In the genomic region with DNA sequence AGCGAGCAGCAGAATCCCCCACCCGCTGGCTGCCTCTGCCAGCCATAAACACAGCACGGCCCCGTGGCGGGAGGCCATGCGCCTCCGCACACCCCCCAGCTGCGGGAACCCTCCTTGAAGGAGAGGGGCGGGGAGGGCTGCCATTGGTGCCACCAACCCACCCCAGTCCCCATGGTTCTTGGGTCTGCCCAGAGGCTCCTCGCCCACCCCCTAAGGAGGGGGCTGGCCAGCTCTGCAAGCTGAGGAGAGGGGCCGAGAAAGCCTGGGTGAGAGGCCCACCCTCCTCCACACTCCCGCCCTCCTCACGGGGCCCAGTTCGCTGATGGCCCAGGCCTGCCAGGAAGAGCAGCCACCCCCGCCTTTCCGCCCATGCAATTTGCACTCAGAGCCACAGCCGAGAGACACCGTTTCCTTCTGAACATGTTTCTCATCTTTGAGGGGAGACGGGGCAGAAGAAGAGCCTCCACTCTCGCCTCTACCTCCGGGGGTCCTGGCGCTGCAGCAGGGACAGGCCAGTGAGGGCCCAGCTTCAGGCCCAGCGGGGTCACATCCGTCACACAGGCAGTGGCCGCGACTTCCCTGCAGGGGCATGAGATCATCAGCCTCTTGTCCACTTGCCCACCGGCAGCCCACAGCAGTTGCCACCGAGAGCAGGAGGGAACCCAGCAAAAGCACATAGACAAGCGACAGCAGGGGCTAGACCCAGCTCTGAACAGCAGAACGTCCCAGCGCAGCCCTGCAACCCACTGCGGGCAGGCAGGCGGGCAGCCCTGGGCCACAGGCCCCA, we compare ENCODE assay signal across 1 cellular context.
TF ChIP-seq lines count a peak whose summit lies in the region.

No MANE protein-coding gene starts in this region.

TF ChIP-seq in H1, 55 proteins besides CTCF, POLR2A, EP300 and RAD21:
- no peak for TF ChIP-seq CHD2 (IDR thresholded peaks at IDR 0.05; ENCODE audit: low read length)
- no peak for TF ChIP-seq NRF1 (IDR thresholded peaks at IDR 0.05; ENCODE audit: low read depth, low read length)
- no peak for TF ChIP-seq PHF8 (conservative IDR thresholded peaks at IDR 0.05; ENCODE audit: low read depth, low read length)
- no peak for TF ChIP-seq HDAC6 (IDR thresholded peaks at IDR 0.05; ENCODE audit: low read depth, low read length)
- no peak for TF ChIP-seq GABPA (IDR thresholded peaks at IDR 0.05; ENCODE audit: borderline replicate concordance, insufficient read depth, low read length)
- TF ChIP-seq POLR2AphosphoS5 (IDR thresholded peaks at IDR 0.05; ENCODE audit: low read depth, low read length): no peak
- no peak for TF ChIP-seq JUND (IDR thresholded peaks at IDR 0.05; ENCODE audit: low read length)
- no peak for TF ChIP-seq CTBP2 (IDR thresholded peaks at IDR 0.05; ENCODE audit: borderline replicate concordance, insufficient read depth, insufficient read length, low read length)
- no peak for TF ChIP-seq SUZ12 (IDR thresholded peaks at IDR 0.05; ENCODE audit: low read length)
- TF ChIP-seq BRCA1 (IDR thresholded peaks at IDR 0.05; ENCODE audit: low read depth, low read length): no peak
- TF ChIP-seq, protein P1, sequence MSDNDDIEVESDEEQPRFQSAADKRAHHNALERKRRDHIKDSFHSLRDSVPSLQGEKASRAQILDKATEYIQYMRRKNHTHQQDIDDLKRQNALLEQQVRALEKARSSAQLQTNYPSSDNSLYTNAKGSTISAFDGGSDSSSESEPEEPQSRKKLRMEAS (IDR thresholded peaks at IDR 0.05): no peak
- TF ChIP-seq CREB1 (IDR thresholded peaks at IDR 0.05): no peak
- TF ChIP-seq JUN (IDR thresholded peaks at IDR 0.05; ENCODE audit: low read depth, low read length): no peak
